ENCODE assay signal across 22 cellular contexts in genomic region chr1:19885821-19886220, GRCh38. TPM values are rescaled to one million over a fixed set of nuclear protein-coding genes. Genes with fewer than 3 reads are reported as not detected.
DNase-seq lines count a peak whose midpoint lies in the region; ATAC-seq, FAIRE-seq and TF ChIP-seq lines count a peak whose summit lies in the region.
"Had no signal": no experiment of that assay in that cellular context is flagged by ENCODE, and none has a peak within 500 bp of the region (broad histone marks: within the 10 kb centered on the region; RNA-seq: fewer than 3 reads in every experiment).

No MANE protein-coding gene starts in this region.

- no peaks in the 10 kb centered on the region for H3K9me1 ChIP-seq in keratinocyte (ENCODE audit: control insufficient read depth, extremely low read depth, insufficient read depth, low read length)

- H3K4me3 ChIP-seq in choroid plexus epithelial cell (ENCODE audit: low read depth, low read length) (no peak overlapping the region), keratinocyte (ENCODE audit: control insufficient read depth in 2 of 3, extremely low read depth in 1 of 3, insufficient read depth in 2 of 3, low read depth in 1 of 3, low read length in 3 of 3) (no peak overlapping the region), esophagus squamous epithelium (no peak overlapping the region)
- H3K4me3 ChIP-seq: A549, BLaER1, SJCRH30 had no signal

- H3K27me3 ChIP-seq in keratinocyte (ENCODE audit: control insufficient read depth, extremely low read depth, insufficient read depth, low read length) (no peaks in the 10 kb centered on the region), esophagus squamous epithelium (no peaks in the 10 kb centered on the region)
- H3K27me3 ChIP-seq: BLaER1, SJCRH30 had no signal

- H2AFZ ChIP-seq in keratinocyte (ENCODE audit: control insufficient read depth, low read length), result no peak overlapping the region

- no peak for TF ChIP-seq CTCF in choroid plexus epithelial cell (conservative IDR thresholded peaks at IDR 0.05; ENCODE audit: low read depth, low read length)
- no peak for TF ChIP-seq CTCF in keratinocyte (optimal IDR thresholded peaks at IDR 0.05 in 1 of 3, IDR thresholded peaks at IDR 0.05 in 1 of 3, conservative IDR thresholded peaks at IDR 0.05 in 1 of 3; ENCODE audit: extremely low read depth in 1 of 3, insufficient read depth in 2 of 3, low read length in 3 of 3)
- TF ChIP-seq CTCF in esophagus squamous epithelium (IDR thresholded peaks at IDR 0.05), result no peak

- peak; percentile 12 for DNase-seq in GM03348 (ENCODE audit: low spot score)
- DNase-seq in NCI-H226, result peak; percentile 28
- peak; percentile 56 for DNase-seq in choroid plexus epithelial cell (ENCODE audit: low read depth)
- DNase-seq in keratinocyte (ENCODE audit: low read depth, low spot score), result no peak
- no peak for DNase-seq in esophagus squamous epithelium (lab: John Stamatoyannopoulos, UW)
- DNase-seq: CD4-positive, alpha-beta memory T cell; DMS153; GF-D8; H9; Kasumi-1; MM.1S; NCI-H1092 treated with DMSO at 0.1 percent for 48 hours; NCI-H2081 treated with DMSO at 0.1 percent for 48 hours; NCI-H510A; NCI-H774; SJCRH30 had no signal

- H3K79me2 ChIP-seq in keratinocyte (ENCODE audit: control insufficient read depth, insufficient read depth, low read length), result peaks cover 80% of the 10 kb centered on the region

- H3K4me2 ChIP-seq in keratinocyte (ENCODE audit: control insufficient read depth, extremely low read depth, insufficient read depth, low read depth, low read length), result peak overlapping the region; percentile 19
- H3K4me2 ChIP-seq: A549 had no signal

- WGBS in esophagus squamous epithelium, 2 donors, result 70 to 89% methylated on average over 2 of the region's 2 CpGs

- H3K4me1 ChIP-seq in keratinocyte (ENCODE audit: control insufficient read depth, extremely low read depth, insufficient read depth, low read length) (peaks cover 23% of the 10 kb centered on the region), esophagus squamous epithelium (peaks cover 11 to 30% (median 19%) of the 10 kb centered on the region in 3 donors)

- TF ChIP-seq POLR2A in GM18505 (IDR thresholded peaks at IDR 0.05; ENCODE audit: borderline replicate concordance, extremely low read depth, insufficient read depth, insufficient read length), result no peak
- no peak for TF ChIP-seq POLR2A in esophagus squamous epithelium (IDR thresholded peaks at IDR 0.05)

- H3K36me3 ChIP-seq in keratinocyte (ENCODE audit: control insufficient read depth in 2 of 2, extremely low read depth in 1 of 2, insufficient read depth in 2 of 2, low read length in 2 of 2) (peaks cover 0 to 12% of the 10 kb centered on the region in 2 experiments), esophagus squamous epithelium (peaks cover 0 to 21% (median 0%) of the 10 kb centered on the region in 3 donors)

- dilution Hi-C loops in keratinocyte (cut with MboI; ENCODE audit: extremely low pct_ligation_motif_present, low sequenced_read_pairs), result no loop called here

- H3K27ac ChIP-seq in keratinocyte (ENCODE audit: control insufficient read depth, insufficient read depth, low read length) (peak overlapping the region; percentile 8), esophagus squamous epithelium (no peak overlapping the region)
- H3K27ac ChIP-seq: A549, BLaER1, SJCRH30 had no signal

- FAIRE-seq in keratinocyte (lab: Jason Lieb, UNC), result no peak
- FAIRE-seq: A549, GM12891 had no signal

- H3K9me3 ChIP-seq in keratinocyte (ENCODE audit: control insufficient read depth, low read depth, low read length) (no peaks in the 10 kb centered on the region), esophagus squamous epithelium (no peaks in the 10 kb centered on the region)
- H3K9me3 ChIP-seq: A549, BLaER1, SJCRH30 had no signal

- H4K20me1 ChIP-seq in keratinocyte (ENCODE audit: control insufficient read depth, extremely low read depth, insufficient read depth, low read length), result no peaks in the 10 kb centered on the region

- intact Hi-C loops in esophagus squamous epithelium (cut with DNase I), result no loop called here

- ATAC-seq in HG02798 (IDR thresholded peaks at IDR 0.05; ENCODE audit: poor library complexity, unreplicated experiment) (no peak), GM18505 (IDR thresholded peaks at IDR 0.05; ENCODE audit: unreplicated experiment) (no peak)
- ATAC-seq: A549 had no signal

- no peak overlapping the region for H3K9ac ChIP-seq in keratinocyte (ENCODE audit: control insufficient read depth, extremely low read depth, insufficient read depth, low read length)
- H3K9ac ChIP-seq: BLaER1 had no signal

RNA-seq across cellular contexts. Expression of gene OTUD3, which starts 3.6 kb away (rescaled TPM):
- polyA plus RNA-seq in keratinocyte, result 4.1 to 7.0 TPM (median 5.5 TPM) in 3 replicates
- 7.6 TPM for polyA plus RNA-seq in keratinocyte (2011; ENCODE audit: low read depth)
- polyA plus RNA-seq in keratinocyte (2011; cell fraction: cytosol; rRNA removed), result 2.2 and 2.8 TPM in 2 replicates
- 12.7 and 15.3 TPM in 2 replicates for polyA plus RNA-seq in keratinocyte (2011; cell fraction: nucleus; rRNA removed)
- 3.6 and 3.9 TPM in 2 replicates for polyA plus RNA-seq in keratinocyte (2012; ENCODE audit: low replicate concordance)
- polyA minus RNA-seq in keratinocyte, result 0.92 to 13.8 TPM (median 5.8 TPM) in 3 replicates
- polyA minus RNA-seq in keratinocyte (2011; cell fraction: cytosol; rRNA and poly(A)+ RNA removed), result 1.9 TPM
- polyA minus RNA-seq in keratinocyte (2011; cell fraction: nucleus; rRNA and poly(A)+ RNA removed), result 5.0 and 10.2 TPM in 2 replicates
- total RNA-seq in esophagus squamous epithelium, result 1 to 10 TPM; 1.9 to 5.0 (median 3.2) TPM

RNA-seq across cellular contexts. Expression of gene PLA2G2E, which starts 37.6 kb away (rescaled TPM):
- polyA plus RNA-seq in keratinocyte, result not detected in 3 replicates
- not detected for polyA plus RNA-seq in keratinocyte (2011; ENCODE audit: low read depth)
- not detected in 2 replicates for polyA plus RNA-seq in keratinocyte (2011; cell fraction: cytosol; rRNA removed)
- polyA plus RNA-seq in keratinocyte (2011; cell fraction: nucleus; rRNA removed), result not detected in 2 replicates
- polyA plus RNA-seq in keratinocyte (2012; ENCODE audit: low replicate concordance), result not detected in 2 replicates
- not detected in 3 replicates for polyA minus RNA-seq in keratinocyte
- not detected for polyA minus RNA-seq in keratinocyte (2011; cell fraction: cytosol; rRNA and poly(A)+ RNA removed)
- not detected in 2 replicates for polyA minus RNA-seq in keratinocyte (2011; cell fraction: nucleus; rRNA and poly(A)+ RNA removed)
- not detected for total RNA-seq in esophagus squamous epithelium
- total RNA-seq: CD4-positive, alpha-beta memory T cell; Daoy; H9; SJCRH30 had no signal
- polyA plus RNA-seq: A549; CD4-positive, alpha-beta memory T cell had no signal

Comparison
In these comparisons a context has a peak if more than half of its experiments do, and no peak if none do; other contexts are left out.
1. DNase-seq: peak in GM03348 (single experiment), NCI-H226 (single experiment) and choroid plexus epithelial cell (single experiment); none in keratinocyte (single experiment) and esophagus squamous epithelium (single experiment).